Comparison of ENCODE assay signal across 21 cellular contexts in genomic region chr2:232229917-232230310, GRCh38.
"Had no signal": no experiment of that assay in that cellular context is flagged by ENCODE, and none has a peak within 500 bp of the region (broad histone marks: within the 10 kb centered on the region; RNA-seq: fewer than 3 reads in every experiment).

No MANE protein-coding gene starts in this region.

- ATAC-seq: activated CD8-positive, alpha-beta T cell treated with anti-CD3 and anti-CD28 coated beads, Interleukin-2, amount 10 ng/mL, durations not matched to agents 7 days and 5 days; effector memory CD8-positive, alpha-beta T cell; naive thymus-derived CD8-positive, alpha-beta T cell had no signal

- DNase-seq: activated CD4-positive, alpha-beta T cell treated with anti-CD3 and anti-CD28 coated beads for 4 hours; activated CD8-positive, alpha-beta memory T cell treated with anti-CD3 and anti-CD28 coated beads, Interleukin-2, amount 50 U/mL, for 48 hours; activated gamma-delta T cell treated with Interleukin-2 at 50 U/mL for 16 hours; amniotic stem cell; cerebellar nuclear complex; effector memory CD8-positive, alpha-beta T cell; naive thymus-derived CD8-positive, alpha-beta T cell; posterior cingulate gyrus; retina; uterus had no signal

- H3K36me3 Mint-ChIP-seq: naive thymus-derived CD8-positive, alpha-beta T cell; stimulated activated effector memory CD8-positive, alpha-beta T cell treated with anti-CD3 and anti-CD28 coated beads, Interleukin-12 subunit alpha, Interleukin-12 subunit beta, amount 100 ng/mL, for 72 hours; WTC11 had no signal

- H3K9me3 Mint-ChIP-seq: effector memory CD8-positive, alpha-beta T cell; naive thymus-derived CD8-positive, alpha-beta T cell; stimulated activated effector memory CD8-positive, alpha-beta T cell treated with anti-CD3 and anti-CD28 coated beads, Interleukin-12 subunit alpha, Interleukin-12 subunit beta, amount 100 ng/mL, for 72 hours; WTC11 had no signal

- H3K36me3 ChIP-seq: brain microvascular endothelial cell, left lung, neutrophil, thyroid gland, uterus had no signal

- H3K79me2 ChIP-seq: hepatocyte had no signal

- H3K27me3 Mint-ChIP-seq: activated naive CD8-positive, alpha-beta T cell; effector memory CD8-positive, alpha-beta T cell; naive thymus-derived CD8-positive, alpha-beta T cell had no signal

- FAIRE-seq: keratinocyte, TTC549 had no signal

- H3K9me3 ChIP-seq: left lung, neutrophil, thyroid gland, uterus had no signal

- H3K27me3 ChIP-seq: brain microvascular endothelial cell, hepatocyte, left lung, neutrophil, thyroid gland, uterus had no signal

- H3K4me1 ChIP-seq: left lung, uterus had no signal

- H3K27ac ChIP-seq: brain microvascular endothelial cell, hepatocyte, left lung, neutrophil, uterus had no signal

- H2AFZ ChIP-seq: hepatocyte had no signal

- H3K4me3 Mint-ChIP-seq: activated CD8-positive, alpha-beta T cell treated with anti-CD3 and anti-CD28 coated beads, Interleukin-2, amount 10 ng/mL, durations not matched to agents 7 days and 5 days; activated naive CD8-positive, alpha-beta T cell; effector memory CD8-positive, alpha-beta T cell; naive thymus-derived CD8-positive, alpha-beta T cell; stimulated activated effector memory CD8-positive, alpha-beta T cell treated with anti-CD3 and anti-CD28 coated beads, Interleukin-12 subunit alpha, Interleukin-12 subunit beta, amount 100 ng/mL, for 72 hours; WTC11 had no signal

- H3K27ac Mint-ChIP-seq: activated naive CD8-positive, alpha-beta T cell; effector memory CD8-positive, alpha-beta T cell; naive thymus-derived CD8-positive, alpha-beta T cell; stimulated activated effector memory CD8-positive, alpha-beta T cell treated with anti-CD3 and anti-CD28 coated beads, Interleukin-12 subunit alpha, Interleukin-12 subunit beta, amount 100 ng/mL, for 72 hours had no signal

- H3K4me2 ChIP-seq: hepatocyte had no signal

- H3K4me3 ChIP-seq: hepatocyte, left lung, thyroid gland, uterus had no signal
